ENCODE assay signal across 1 cellular context in genomic region chr14:103108749-103109207, GRCh38.
TF ChIP-seq lines count a peak whose summit lies in the region.

No MANE protein-coding gene starts in this region.

TF ChIP-seq in SK-N-SH treated with all-trans-retinoic acid at 6 μM for 48 hours, 23 proteins besides CTCF, POLR2A, EP300 and RAD21 (continued from another document):
- TF ChIP-seq POU6F1 (CRISPR knock-in tag; IDR thresholded peaks at IDR 0.05; ENCODE audit: borderline replicate concordance, low read depth) (no peak), ZNF565 (CRISPR knock-in tag; conservative IDR thresholded peaks at IDR 0.05; ENCODE audit: low read depth) (no peak), ZNF8 (CRISPR knock-in tag; IDR thresholded peaks at IDR 0.05) (no peak), SNAI2 (CRISPR knock-in tag; IDR thresholded peaks at IDR 0.05) (no peak), RARB (CRISPR knock-in tag; IDR thresholded peaks at IDR 0.05) (no peak), PPARA (CRISPR knock-in tag; IDR thresholded peaks at IDR 0.05; ENCODE audit: borderline replicate concordance) (no peak)
